Comparison of ENCODE assay signal across 26 cellular contexts in genomic region chr9:26655166-26655565, GRCh38.
"Had no signal": no experiment of that assay in that cellular context is flagged by ENCODE, and none has a peak within 500 bp of the region (broad histone marks: within the 10 kb centered on the region; RNA-seq: fewer than 3 reads in every experiment).

No MANE protein-coding gene starts in this region.

- H3K27me3 ChIP-seq: left lung, sigmoid colon, spleen, suprapubic skin, tibial nerve, uterus had no signal

- H3K9me3 ChIP-seq: left lung, lower lobe of right lung, pancreas, prostate gland, sigmoid colon, spleen, suprapubic skin, tibial nerve, uterus had no signal

- DNase-seq: hypothalamus; immature natural killer cell; kidney; left colon; left lung; lower lobe of right lung; mammary epithelial cell; mesenchymal stem cell; naive B cell; natural killer cell; nucleus accumbens; pancreas; posterior cingulate gyrus; retina; right cardiac atrium; sigmoid colon; small intestine; spleen; stimulated activated CD4-positive, alpha-beta T cell treated with anti-CD3 and anti-CD28 coated beads, Interleukin-4, amount 100 ng/mL, for 24 hours; stimulated activated naive CD4-positive, alpha-beta T cell; uterus had no signal

- ATAC-seq: left colon; left lung; lower lobe of right lung; natural killer cell; pancreas; right cardiac atrium; stimulated activated effector memory CD8-positive, alpha-beta T cell treated with anti-CD3 and anti-CD28 coated beads, Interleukin-12 subunit alpha, Interleukin-12 subunit beta, amount 100 ng/mL, for 72 hours had no signal

- H3K4me3 ChIP-seq: left lung, lower lobe of right lung, pancreas, prostate gland, sigmoid colon, spleen, suprapubic skin, tibial nerve, uterus had no signal

- H3K4me1 ChIP-seq: left lung, lower lobe of right lung, pancreas, prostate gland, sigmoid colon, spleen, suprapubic skin, tibial nerve, uterus had no signal

- H3K27ac ChIP-seq: left lung, lower lobe of right lung, pancreas, prostate gland, sigmoid colon, spleen, suprapubic skin, tibial nerve, uterus had no signal

- H3K36me3 ChIP-seq: left lung, lower lobe of right lung, pancreas, prostate gland, sigmoid colon, spleen, suprapubic skin, tibial nerve, uterus had no signal

- FAIRE-seq: islet of Langerhans, kidney, pancreas, small intestine had no signal
